In the genomic region with DNA sequence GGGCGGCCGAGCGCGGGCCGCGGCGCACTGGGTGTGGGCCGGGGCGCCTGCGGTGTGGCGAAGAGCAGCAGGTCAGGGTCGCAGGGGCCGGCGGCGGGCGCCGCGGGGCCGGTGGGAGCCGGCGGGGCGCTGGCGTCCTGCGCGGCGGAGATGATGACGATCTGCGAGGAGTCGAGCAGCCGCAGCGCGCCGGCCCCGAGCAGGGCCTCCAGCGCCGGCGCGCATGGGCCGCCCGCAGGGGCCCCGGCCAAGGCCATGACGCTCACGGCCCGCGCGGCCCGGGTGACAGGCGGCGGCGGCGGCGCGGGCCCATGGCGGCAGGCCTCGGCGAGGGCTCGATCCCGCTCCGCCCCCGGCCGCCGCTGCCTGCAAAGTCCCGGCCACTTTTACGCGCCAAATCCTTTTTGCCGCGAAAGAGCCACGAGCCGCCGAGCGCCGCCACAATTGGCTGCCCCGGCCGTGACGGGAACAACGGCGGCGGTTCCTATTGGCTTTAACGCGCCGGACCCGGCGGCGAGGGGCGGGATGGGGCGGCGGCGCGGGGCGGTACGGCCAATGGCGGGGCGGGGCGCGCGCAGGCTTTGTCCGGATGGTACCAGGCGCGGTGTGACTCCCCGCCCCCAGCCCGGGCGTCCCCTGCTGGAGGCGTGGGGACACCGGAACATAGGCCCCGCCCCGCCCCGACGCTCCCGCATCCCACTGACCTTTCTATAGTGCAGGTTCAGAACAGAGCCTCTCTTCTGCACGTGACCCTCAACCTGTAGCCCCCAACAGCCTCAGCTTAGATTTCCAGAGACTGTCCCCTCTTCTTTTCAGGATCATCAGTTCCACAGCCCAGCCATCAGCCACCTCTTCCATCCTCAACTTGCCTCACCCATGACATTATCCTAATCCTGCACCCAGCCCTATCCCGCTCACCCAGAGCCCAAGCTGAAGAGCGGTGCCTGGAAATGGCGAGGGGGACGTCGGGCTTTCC, we compare ENCODE assay signal across 8 cellular contexts. TPM values are rescaled to one million over a fixed set of nuclear protein-coding genes. Genes with fewer than 3 reads are reported as not detected.
DNase-seq lines count a peak whose midpoint lies in the region; ATAC-seq, FAIRE-seq and TF ChIP-seq lines count a peak whose summit lies in the region.

A gene with protein sequence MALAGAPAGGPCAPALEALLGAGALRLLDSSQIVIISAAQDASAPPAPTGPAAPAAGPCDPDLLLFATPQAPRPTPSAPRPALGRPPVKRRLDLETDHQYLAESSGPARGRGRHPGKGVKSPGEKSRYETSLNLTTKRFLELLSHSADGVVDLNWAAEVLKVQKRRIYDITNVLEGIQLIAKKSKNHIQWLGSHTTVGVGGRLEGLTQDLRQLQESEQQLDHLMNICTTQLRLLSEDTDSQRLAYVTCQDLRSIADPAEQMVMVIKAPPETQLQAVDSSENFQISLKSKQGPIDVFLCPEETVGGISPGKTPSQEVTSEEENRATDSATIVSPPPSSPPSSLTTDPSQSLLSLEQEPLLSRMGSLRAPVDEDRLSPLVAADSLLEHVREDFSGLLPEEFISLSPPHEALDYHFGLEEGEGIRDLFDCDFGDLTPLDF (minus strand): TSS at position 378 of the 976 bp plus-strand sequence. CDS start 121 bp downstream, at position 257.

- DNase-seq in GM10266 (ENCODE audit: extremely low spot score) (peak; percentile 99), NCI-H1048 (lab: John Stamatoyannopoulos, UW) (peak; percentile 90), SK-N-DZ (ENCODE audit: low spot score) (peak; percentile 97), frontal cortex (ENCODE audit: low spot score in 2 of 2) (peak; percentile 100), nucleus accumbens (lab: John Stamatoyannopoulos, UW) (peak; percentile 58 to 98 (median 92)), superior temporal gyrus (ENCODE audit: extremely low spot score) (peak; percentile 95)
- DNase-seq in activated naive CD4-positive, alpha-beta T cell treated with Interleukin-2 at 50 U/mL for 16 hours = peak; percentile 96

- TF ChIP-seq CTCF in GM10266 (IDR thresholded peaks at IDR 0.05; ENCODE audit: control insufficient read depth, insufficient read depth, low read depth, missing control alignments) = peak; percentile 37

- ATAC-seq in HG02588 (IDR thresholded peaks at IDR 0.05; ENCODE audit: unreplicated experiment) = peak; percentile 84

- FAIRE-seq in frontal cortex (lab: Jason Lieb, UNC) = no peak

RNA-seq across cellular contexts. Expression of the gene that starts here (rescaled TPM):
- 217 and 226 TPM in 2 replicates for polyA plus RNA-seq in SK-N-DZ (2014; cell fraction: cytosol; rRNA removed)
- polyA plus RNA-seq in SK-N-DZ (2014; cell fraction: nucleus; rRNA removed) = 524 and 528 TPM in 2 replicates
- total RNA-seq in frontal cortex = 2.4 TPM

Comparison
In these comparisons a context has a peak if more than half of its experiments do, and no peak if none do; other contexts are left out.
1. Peak in every context shown above with its lines: DNase-seq and ATAC-seq.